8 cellular contexts compared by ENCODE assay signal in genomic region chrX:43655151-43655676, GRCh38. TPM values are rescaled to one million over a fixed set of nuclear protein-coding genes. Genes with fewer than 3 reads are reported as not detected.
DNase-seq lines count a peak whose midpoint lies in the region; ATAC-seq and TF ChIP-seq lines count a peak whose summit lies in the region.

No MANE protein-coding gene starts in this region.

- TF ChIP-seq POLR2A in breast epithelium (IDR thresholded peaks at IDR 0.05), result no peak

- no peak overlapping the region for H2AK5ac ChIP-seq in H9 (ENCODE audit: insufficient read length, low read length)

- peak overlapping the region; percentile 90 for H3K4me2 ChIP-seq in H9 (ENCODE audit: insufficient read depth, insufficient read length, low read length)

- H3K9me3 Mint-ChIP-seq in H9 (peaks cover 36 to 40% of the 10 kb centered on the region in 2 experiments), immature natural killer cell (peaks cover 0 to 9% (median 0%) of the 10 kb centered on the region in 6 donors), HFFc6 (no peaks in the 10 kb centered on the region)

- H3K4me1 Mint-ChIP-seq in H9, result peaks cover 2 to 5% of the 10 kb centered on the region in 2 experiments; a peak in 3 of 4 replicates
- H3K4me1 Mint-ChIP-seq in immature natural killer cell, result peaks cover 9 to 11% of the 10 kb centered on the region in 2 donors
- no peaks in the 10 kb centered on the region for H3K4me1 Mint-ChIP-seq in HFFc6 (ENCODE audit: low read depth)

- H3K4me3 ChIP-seq in BE2C (ENCODE audit: low read depth, low read length) (peak overlapping the region; percentile 47), SK-N-MC (peak overlapping the region; percentile 79), breast epithelium (peak overlapping the region; percentile 68 to 77 (median 70))

- no peak overlapping the region for H2BK15ac ChIP-seq in H9 (ENCODE audit: low read depth, low read length)

- no peak overlapping the region for H3K18ac ChIP-seq in H9 (ENCODE audit: insufficient read length, low read depth, low read length)

- H2BK120ac ChIP-seq in H9 (ENCODE audit: low read depth, low read length, poor library complexity, severe bottlenecking), result no peak overlapping the region

- H2AFZ ChIP-seq in H9 (ENCODE audit: low read length), result no peak overlapping the region

- H3K9ac ChIP-seq in H9 (ENCODE audit: extremely low read depth, insufficient read length, low read length) (no peak overlapping the region), SK-N-MC (ENCODE audit: insufficient read length) (peak overlapping the region; percentile 41)

- TF ChIP-seq CTCF in BE2C (IDR thresholded peaks at IDR 0.05; ENCODE audit: low read depth, low read length) (no peak), H9 (conservative IDR thresholded peaks at IDR 0.05) (no peak; the same call in 2 of the 3 replicates), breast epithelium (IDR thresholded peaks at IDR 0.05) (no peak), HFFc6 (IDR thresholded peaks at IDR 0.05) (no peak)

- H3K36me3 Mint-ChIP-seq in H9 (ENCODE audit: insufficient read depth in 1 of 3, low read depth in 3 of 3) (peaks cover 0 to 6% (median 4%) of the 10 kb centered on the region in 3 experiments; a peak in 4 of 7 replicates), immature natural killer cell (no peaks in the 10 kb centered on the region), HFFc6 (ENCODE audit: low read depth) (no peaks in the 10 kb centered on the region)

- H3K23ac ChIP-seq in H9 (ENCODE audit: insufficient read length, low read depth, low read length), result no peak overlapping the region

- no peaks in the 10 kb centered on the region; the same call in 1 of the 2 replicates for H3K27me3 ChIP-seq in BE2C
- no peaks in the 10 kb centered on the region; the same call in 1 of the 2 replicates for H3K27me3 ChIP-seq in H9 (ENCODE audit: insufficient read depth, low read length)
- H3K27me3 ChIP-seq in breast epithelium, result peaks cover 0 to 12% of the 10 kb centered on the region in 2 donors

- H3K27ac ChIP-seq in H9 (ENCODE audit: insufficient read length, low read depth, low read length), result no peak overlapping the region
- no peak overlapping the region for H3K27ac ChIP-seq in SK-N-MC
- H3K27ac ChIP-seq in breast epithelium, result peak overlapping the region; percentile 80 to 89

- H3K27ac Mint-ChIP-seq in H9, result no peak overlapping the region
- peak overlapping the region in 4 of 6 donors; percentile 22 to 59 (median 36) for H3K27ac Mint-ChIP-seq in immature natural killer cell
- H3K27ac Mint-ChIP-seq in HFFc6, result no peak overlapping the region

- H3K14ac ChIP-seq in H9 (ENCODE audit: insufficient read depth, low read length), result no peak overlapping the region; the same call in 1 of the 2 replicates

- no peak overlapping the region for H3K56ac ChIP-seq in H9 (ENCODE audit: insufficient read length, low read depth, low read length)

- H3K27me3 Mint-ChIP-seq in H9 (ENCODE audit: low read depth) (peaks cover 7% of the 10 kb centered on the region), immature natural killer cell (ENCODE audit: low read depth in 3 of 3) (peaks cover 0 to 7% (median 2%) of the 10 kb centered on the region in 3 donors), HFFc6 (ENCODE audit: insufficient read depth) (no peaks in the 10 kb centered on the region; the same call in 1 of the 2 replicates)

- H3K4ac ChIP-seq in H9 (ENCODE audit: low read depth, low read length), result no peak overlapping the region

- intact Hi-C loops in breast epithelium (cut with DNase I; ENCODE audit: low total_unique reads), result no loop called here
- intact Hi-C loops in sciatic nerve (cut with DNase I), result no loop called here

- H2BK12ac ChIP-seq in H9 (ENCODE audit: insufficient read length, low read depth, low read length), result no peak overlapping the region

- WGBS in H9 (ENCODE audit: extremely low coverage, insufficient read length, low lambda C conversion rate), result no CpG with 5 or more reads among the region's 40 CpGs

- ATAC-seq in sciatic nerve, result peak; percentile 31

- H3K36me3 ChIP-seq in BE2C (no peaks in the 10 kb centered on the region), SK-N-MC (ENCODE audit: insufficient read depth, low read length) (no peaks in the 10 kb centered on the region), breast epithelium (no peaks in the 10 kb centered on the region)

- H3K79me1 ChIP-seq in H9 (ENCODE audit: insufficient read depth, low read depth, low read length, poor library complexity, severe bottlenecking), result no peaks in the 10 kb centered on the region

- DNase-seq in BE2C, result peak; percentile 17
- DNase-seq in H9, result peak; percentile 54
- no peak for DNase-seq in SK-N-MC (ENCODE audit: low read depth, low spot score)
- DNase-seq in breast epithelium (ENCODE audit: low spot score in 2 of 2), result peak; percentile 20 to 52
- DNase-seq in immature natural killer cell, result peak; percentile 3 to 25 (median 23)
- DNase-seq in sciatic nerve (ENCODE audit: low spot score), result peak; percentile 64
- DNase-seq in HFFc6, result no peak
- DNase-seq in KG1 (lab: John Stamatoyannopoulos, UW), result no peak

- H4K8ac ChIP-seq in H9 (replicated peaks; ENCODE audit: insufficient read length, low read depth, low read length), result no peak overlapping the region

- H2BK20ac ChIP-seq in H9 (ENCODE audit: low read depth, low read length, poor library complexity, severe bottlenecking), result no peak overlapping the region

- H4K91ac ChIP-seq in H9 (ENCODE audit: insufficient read length, low read depth, low read length), result no peak overlapping the region

- H3K4me3 Mint-ChIP-seq in H9, result peak overlapping the region; percentile 80 to 85
- peak overlapping the region; percentile 78 to 91 (median 82) for H3K4me3 Mint-ChIP-seq in immature natural killer cell
- no peak overlapping the region; the same call in 1 of the 2 replicates for H3K4me3 Mint-ChIP-seq in HFFc6

- H3K4me1 ChIP-seq in BE2C (no peaks in the 10 kb centered on the region), H9 (ENCODE audit: insufficient read depth, low read length) (no peaks in the 10 kb centered on the region), breast epithelium (no peaks in the 10 kb centered on the region)

- H2BK5ac ChIP-seq in H9 (ENCODE audit: insufficient read length, low read length), result no peak overlapping the region

- peaks cover 8% of the 10 kb centered on the region for H3K23me2 ChIP-seq in H9 (ENCODE audit: insufficient read length, low read depth, low read length, poor library complexity, severe bottlenecking)

- H4K5ac ChIP-seq in H9 (ENCODE audit: insufficient read length, low read depth, low read length), result no peak overlapping the region

- no peak overlapping the region for H3T11ph ChIP-seq in H9 (ENCODE audit: low read length)

- H3K9me3 ChIP-seq in BE2C (no peaks in the 10 kb centered on the region), H9 (ENCODE audit: control insufficient read depth, low read depth, low read length) (no peaks in the 10 kb centered on the region), SK-N-MC (ENCODE audit: low read depth, low read length) (no peaks in the 10 kb centered on the region), breast epithelium (no peaks in the 10 kb centered on the region)

- no peaks in the 10 kb centered on the region for H4K20me1 ChIP-seq in H9 (ENCODE audit: control insufficient read depth, insufficient read depth, insufficient read length)

- H3K79me2 ChIP-seq in H9 (ENCODE audit: insufficient read depth, low read length), result no peaks in the 10 kb centered on the region

RNA-seq across cellular contexts. Expression of gene MAOA, which starts 0.9 kb away (rescaled TPM):
- 4.8 TPM for polyA plus RNA-seq in BE2C (2012; ENCODE audit: insufficient read depth, insufficient read length, low read depth)
- total RNA-seq in H9 (2021) (0.28 and 0.44 TPM in 2 replicates), breast epithelium (100 to 1,000 TPM; 124 to 558 (median 128) TPM), sciatic nerve (12.8 TPM)
- polyA plus RNA-seq in immature natural killer cell, result not detected
- under 1 TPM in 3 of 6 experiments, not detected in 3; 0.07 to 0.25 (median 0.07) TPM for total RNA-seq in HFFc6 (2021; fragmentation: NEBNext Ultra II Directional; extraction: Animal tissue kit (Norgen Biotek cat#: 25700))

Comparison
In these comparisons a context has a peak if more than half of its experiments do, and no peak if none do; other contexts are left out.
1. DNase-seq: peak in BE2C (single experiment), H9 (single experiment), breast epithelium (2 of 2), immature natural killer cell (3 of 3) and sciatic nerve (single experiment); none in SK-N-MC (single experiment), HFFc6 (single experiment) and KG1 (single experiment).
2. H3K27ac ChIP-seq: peak in breast epithelium (2 of 2); none in H9 (single experiment) and SK-N-MC (single experiment).
3. H3K27ac Mint-ChIP-seq: peak in immature natural killer cell (4 of 6); none in H9 (0 of 3) and HFFc6 (single experiment).
4. Peak in every context shown above with its lines, with median percentiles within 50 percentile points of each other: H3K4me3 ChIP-seq.